Comparison of ENCODE assay signal across 35 cellular contexts in the genomic region with DNA sequence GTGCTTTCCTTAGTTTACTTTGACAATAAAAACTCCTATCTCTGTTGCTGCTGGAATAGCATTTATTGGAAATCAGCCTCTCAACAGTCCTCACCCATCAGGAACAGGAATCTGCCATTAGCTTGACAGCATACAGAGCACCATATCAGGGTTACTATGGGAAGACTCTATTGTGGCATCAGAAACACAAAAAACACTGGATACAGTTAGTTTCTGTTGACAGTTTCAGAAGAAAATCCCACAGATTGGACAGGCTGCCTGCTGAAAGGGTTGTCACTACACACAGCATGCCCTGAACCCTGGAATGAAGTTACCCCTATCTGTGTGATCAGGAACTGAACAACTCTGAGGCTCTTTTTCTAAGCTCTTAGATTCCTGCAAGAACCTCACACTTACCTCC.
"Had no signal": no experiment of that assay in that cellular context is flagged by ENCODE, and none has a peak within 500 bp of the region (broad histone marks: within the 10 kb centered on the region; RNA-seq: fewer than 3 reads in every experiment).

No MANE protein-coding gene starts in this region.

- H3K27ac ChIP-seq: KMS-11 had no signal

- H3K9ac ChIP-seq: KMS-11 had no signal

- H3K4me3 ChIP-seq: MG63 had no signal

- H3K9me3 ChIP-seq: MG63 had no signal

- H3K36me3 ChIP-seq: MG63 had no signal

- H3K27me3 ChIP-seq: MG63 had no signal

- H3K4me2 ChIP-seq: KMS-11 had no signal

- DNase-seq: Karpas-422, Kasumi-1, KG1, MG63, MM.1S, MV-4-11, NCI-H1048, NCI-H1092, NCI-H1092 treated with DMSO at 0.1 percent for 48 hours, NCI-H1105, NCI-H1105 treated with DMSO at 0.1 percent for 48 hours, NCI-H1417, NCI-H1417 treated with DMSO at 0.1 percent for 48 hours, NCI-H1436, NCI-H1436 treated with DMSO at 0.1 percent for 48 hours, NCI-H146, NCI-H1694, NCI-H1694 treated with DMSO at 0.1 percent for 48 hours, NCI-H187, NCI-H187 treated with DMSO at 0.1 percent for 48 hours, NCI-H1930, NCI-H2029, NCI-H2029 treated with DMSO at 0.1 percent for 48 hours, NCI-H2081, NCI-H2081 treated with DMSO at 0.1 percent for 48 hours, NCI-H2107, NCI-H2171, NCI-H2171 treated with DMSO at 0.1 percent for 48 hours, NCI-H2227 treated with DMSO at 0.1 percent for 48 hours, NCI-H226, NCI-H345, NCI-H446, NCI-H446 treated with DMSO at 0.1 percent for 48 hours, NCI-H510A had no signal
